15 cellular contexts compared by ENCODE assay signal in genomic region chr2:98498703-98499445, GRCh38. TPM values are rescaled to one million over a fixed set of nuclear protein-coding genes. Genes with fewer than 3 reads are reported as not detected.
DNase-seq lines count a peak whose midpoint lies in the region; ATAC-seq and TF ChIP-seq lines count a peak whose summit lies in the region.
"Had no signal": no experiment of that assay in that cellular context is flagged by ENCODE, and none has a peak within 500 bp of the region (broad histone marks: within the 10 kb centered on the region; RNA-seq: fewer than 3 reads in every experiment).

No MANE protein-coding gene starts in this region.

- H3K27ac ChIP-seq in CD4-positive, alpha-beta T cell (ENCODE audit: low read depth, low read length): no peak overlapping the region
- peak overlapping the region; percentile 97 for H3K27ac ChIP-seq in MM.1S (ENCODE audit: low read length)
- peak overlapping the region; percentile 40 for H3K27ac ChIP-seq in naive thymus-derived CD4-positive, alpha-beta T cell (ENCODE audit: low read depth, low read length)
- H3K27ac ChIP-seq: hepatocyte, right atrium auricular region had no signal

- no peak overlapping the region for H3K4me3 ChIP-seq in MM.1S (ENCODE audit: low read length)
- no peak overlapping the region for H3K4me3 ChIP-seq in naive thymus-derived CD4-positive, alpha-beta T cell (ENCODE audit: low read length)
- H3K4me3 ChIP-seq: GM12878, hepatocyte, right atrium auricular region had no signal

- peaks cover 53% of the 10 kb centered on the region for H3F3A ChIP-seq in MM.1S (ENCODE audit: insufficient read depth, low read length)

- H3K27me3 Mint-ChIP-seq in CD4-positive, alpha-beta T cell: no peaks in the 10 kb centered on the region
- H3K27me3 Mint-ChIP-seq in dendritic cell treated with granulocyte-macrophage colony-stimulating factor and Interleukin-4, amounts not matched to agents 40 ng/mL and 50 ng/mL, for 4 days: no peaks in the 10 kb centered on the region
- no peaks in the 10 kb centered on the region for H3K27me3 Mint-ChIP-seq in naive thymus-derived CD4-positive, alpha-beta T cell

- POLR2A ChIA-PET in CD4-positive, alpha-beta T cell (lab: Charles Lee): no interaction called here
- POLR2A ChIA-PET in naive thymus-derived CD4-positive, alpha-beta T cell (lab: Charles Lee): no interaction called here

- peaks cover 7% of the 10 kb centered on the region for H3K36me3 ChIP-seq in MM.1S (replicated peaks; ENCODE audit: insufficient read depth, low read length)
- peaks cover 0 to 27% (median 0%) of the 10 kb centered on the region in 3 experiments for H3K36me3 ChIP-seq in naive thymus-derived CD4-positive, alpha-beta T cell (ENCODE audit: control insufficient read depth in 2 of 3, insufficient read depth in 3 of 3, low read length in 3 of 3)
- H3K36me3 ChIP-seq: right atrium auricular region had no signal

- peak overlapping the region; percentile 15; the same call in 1 of the 2 replicates for H3K9ac ChIP-seq in MM.1S (ENCODE audit: low read length)

- TF ChIP-seq CTCF in CD4-positive, alpha-beta T cell (IDR thresholded peaks at IDR 0.05): no peak
- no peak for TF ChIP-seq CTCF in MM.1S (IDR thresholded peaks at IDR 0.05; ENCODE audit: low read length)

- CTCF ChIA-PET in CD4-positive, alpha-beta T cell (lab: Charles Lee): no interaction called here
- CTCF ChIA-PET in naive thymus-derived CD4-positive, alpha-beta T cell (lab: Charles Lee): no interaction called here

- H3K27ac Mint-ChIP-seq in CD4-positive, alpha-beta T cell: peak overlapping the region; percentile 83
- peak overlapping the region; percentile 41 for H3K27ac Mint-ChIP-seq in dendritic cell treated with granulocyte-macrophage colony-stimulating factor and Interleukin-4, amounts not matched to agents 40 ng/mL and 50 ng/mL, for 4 days
- H3K27ac Mint-ChIP-seq in naive thymus-derived CD4-positive, alpha-beta T cell: peak overlapping the region in 8 of 9 donors; percentile 6 to 83 (median 70)

- intact Hi-C loops in CD4-positive, alpha-beta T cell (cut with DNase I, micrococcal nuclease): no loop called here
- intact Hi-C loops in dendritic cell treated with granulocyte-macrophage colony-stimulating factor and Interleukin-4, amounts not matched to agents 40 ng/mL and 50 ng/mL, for 4 days (cut with micrococcal nuclease): no loop called here
- intact Hi-C loops in naive thymus-derived CD4-positive, alpha-beta T cell (cut with micrococcal nuclease): no loop called here

- H3K4me2 ChIP-seq in MM.1S (ENCODE audit: low read depth, low read length): 0 out of 2 replicates have a peak overlapping the region, but pooled peaks have one; percentile 7
- H3K4me2 ChIP-seq: hepatocyte had no signal

- no peak for DNase-seq in CD4-positive, alpha-beta T cell
- DNase-seq in MM.1S: no peak
- no peak for DNase-seq in naive thymus-derived CD4-positive, alpha-beta T cell
- no peak for DNase-seq in stimulated activated naive CD4-positive, alpha-beta T cell (lab: John Stamatoyannopoulos, UW)
- no peak for DNase-seq in COR-L47 (lab: John Stamatoyannopoulos, UW)
- DNase-seq: activated gamma-delta T cell, Calu3, NCI-H2081, NCI-H526 treated with DMSO at 0.1 percent for 48 hours had no signal

- peaks cover 12% of the 10 kb centered on the region for H3K9me3 ChIP-seq in CD4-positive, alpha-beta T cell (ENCODE audit: control insufficient read depth, low read length)
- H3K9me3 ChIP-seq in MM.1S (replicated peaks; ENCODE audit: insufficient read depth, low read length): no peaks in the 10 kb centered on the region
- peaks cover 0 to 11% (median 6%) of the 10 kb centered on the region in 3 experiments for H3K9me3 ChIP-seq in naive thymus-derived CD4-positive, alpha-beta T cell (ENCODE audit: control insufficient read depth in 2 of 3, low read length in 3 of 3)
- H3K9me3 ChIP-seq: right atrium auricular region had no signal

- no peaks in the 10 kb centered on the region for H3K27me3 ChIP-seq in CD4-positive, alpha-beta T cell (ENCODE audit: control insufficient read depth, insufficient read depth, low read length)
- H3K27me3 ChIP-seq in MM.1S (replicated peaks; ENCODE audit: insufficient read depth, low read length): no peaks in the 10 kb centered on the region
- H3K27me3 ChIP-seq in naive thymus-derived CD4-positive, alpha-beta T cell (ENCODE audit: control insufficient read depth in 2 of 2, insufficient read depth in 2 of 2, low read length in 2 of 2): no peaks in the 10 kb centered on the region
- H3K27me3 ChIP-seq: hepatocyte, right atrium auricular region had no signal

- H3K36me3 Mint-ChIP-seq in CD4-positive, alpha-beta T cell (ENCODE audit: low read depth): peaks cover 83% of the 10 kb centered on the region
- H3K36me3 Mint-ChIP-seq in dendritic cell treated with granulocyte-macrophage colony-stimulating factor and Interleukin-4, amounts not matched to agents 40 ng/mL and 50 ng/mL, for 4 days (ENCODE audit: low read depth): peaks cover 38% of the 10 kb centered on the region
- H3K36me3 Mint-ChIP-seq in naive thymus-derived CD4-positive, alpha-beta T cell: peaks cover 29 to 70% (median 52%) of the 10 kb centered on the region in 5 donors

- ATAC-seq in CD4-positive, alpha-beta T cell (ENCODE audit: poor library complexity): no peak
- no peak for ATAC-seq in naive thymus-derived CD4-positive, alpha-beta T cell
- ATAC-seq in HG03095 (IDR thresholded peaks at IDR 0.05; ENCODE audit: unreplicated experiment): no peak
- no peak for ATAC-seq in HG03439 (IDR thresholded peaks at IDR 0.05; ENCODE audit: unreplicated experiment)
- ATAC-seq: GM12878 had no signal

- peaks cover 94% of the 10 kb centered on the region for H3K4me1 Mint-ChIP-seq in CD4-positive, alpha-beta T cell (ENCODE audit: low read depth)
- H3K4me1 Mint-ChIP-seq in dendritic cell treated with granulocyte-macrophage colony-stimulating factor and Interleukin-4, amounts not matched to agents 40 ng/mL and 50 ng/mL, for 4 days (ENCODE audit: low read depth): peaks cover 36% of the 10 kb centered on the region
- peaks cover 38 to 90% (median 84%) of the 10 kb centered on the region in 7 donors for H3K4me1 Mint-ChIP-seq in naive thymus-derived CD4-positive, alpha-beta T cell

- no peak overlapping the region for H2AFZ ChIP-seq in MM.1S (ENCODE audit: low read length)
- H2AFZ ChIP-seq: hepatocyte had no signal

- no peaks in the 10 kb centered on the region for H3K9me3 Mint-ChIP-seq in CD4-positive, alpha-beta T cell
- no peaks in the 10 kb centered on the region for H3K9me3 Mint-ChIP-seq in dendritic cell treated with granulocyte-macrophage colony-stimulating factor and Interleukin-4, amounts not matched to agents 40 ng/mL and 50 ng/mL, for 4 days
- H3K9me3 Mint-ChIP-seq in naive thymus-derived CD4-positive, alpha-beta T cell: peaks cover 3 to 36% (median 13%) of the 10 kb centered on the region in 11 donors

- H3K4me3 Mint-ChIP-seq in CD4-positive, alpha-beta T cell: no peak overlapping the region
- no peak overlapping the region for H3K4me3 Mint-ChIP-seq in dendritic cell treated with granulocyte-macrophage colony-stimulating factor and Interleukin-4, amounts not matched to agents 40 ng/mL and 50 ng/mL, for 4 days
- peak overlapping the region in 1 of 10 donors; percentile 7 for H3K4me3 Mint-ChIP-seq in naive thymus-derived CD4-positive, alpha-beta T cell

- peaks cover 97% of the 10 kb centered on the region for H3K79me2 ChIP-seq in MM.1S (ENCODE audit: low read length)

- H4K20me1 ChIP-seq in MM.1S (ENCODE audit: insufficient read depth, low read length): no peaks in the 10 kb centered on the region

- no peaks in the 10 kb centered on the region for H3K9me2 ChIP-seq in MM.1S (replicated peaks; ENCODE audit: insufficient read depth, low read length)

- peaks cover 74% of the 10 kb centered on the region for H3K4me1 ChIP-seq in MM.1S (ENCODE audit: low read length)
- peaks cover 13 to 44% of the 10 kb centered on the region in 2 donors for H3K4me1 ChIP-seq in naive thymus-derived CD4-positive, alpha-beta T cell (ENCODE audit: control insufficient read depth in 2 of 2, insufficient read depth in 2 of 2, low read length in 2 of 2)

RNA-seq across cellular contexts. Expression of gene INPP4A, which starts 54.2 kb away (rescaled TPM):
- 10 to 100 TPM; 86.4 to 89.2 TPM for total RNA-seq in CD4-positive, alpha-beta T cell
- 100 to 1,000 TPM; 126 to 165 (median 157) TPM for total RNA-seq in naive thymus-derived CD4-positive, alpha-beta T cell
- polyA plus RNA-seq in naive thymus-derived CD4-positive, alpha-beta T cell: 10 to 100 TPM; 51.4 to 75.4 TPM
